Comparison of ENCODE assay signal across 8 cellular contexts in the genomic region with DNA sequence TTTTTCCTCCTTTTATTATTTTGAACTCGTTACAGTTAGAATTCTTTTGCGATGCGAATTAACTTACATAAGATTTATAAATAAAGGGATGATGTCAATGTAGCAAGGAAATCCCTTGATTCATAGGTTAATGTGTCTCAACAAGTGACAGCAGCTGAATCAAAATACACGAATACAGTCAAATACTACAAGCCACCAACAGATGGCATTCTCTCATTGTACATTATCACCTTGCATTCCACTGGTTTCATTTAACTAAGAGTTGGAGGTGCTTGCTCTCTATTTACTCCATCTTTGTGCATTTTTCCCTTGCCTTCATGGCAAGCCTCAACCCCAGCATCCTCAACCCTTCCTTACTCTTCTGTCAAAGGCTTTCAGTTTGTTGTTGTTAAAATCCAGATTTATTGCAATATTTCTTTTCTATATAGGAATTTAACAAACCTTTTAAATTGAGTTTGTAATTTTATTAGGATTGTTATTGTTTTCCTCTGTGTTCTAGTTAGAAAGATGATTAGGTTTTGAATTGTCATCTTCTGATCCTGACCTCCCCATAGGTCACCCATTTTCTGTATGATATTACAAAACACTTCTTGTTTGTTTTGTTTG.
DNase-seq lines count a peak whose midpoint lies in the region; ATAC-seq, FAIRE-seq and TF ChIP-seq lines count a peak whose summit lies in the region.

No MANE protein-coding gene starts in this region.

- FAIRE-seq in K562 (lab: Jason Lieb, UNC) (peak; percentile 93), urothelium cell line (lab: Jason Lieb, UNC) (peak; percentile 93)

- H3K4me2 ChIP-seq in K562 (ENCODE audit: insufficient read depth, low read length), result no peak overlapping the region

- POLR2A ChIA-PET in K562 (lab: Yijun Ruan, JAX), result interaction anchor here (0.7 kb wide), 1 partner anchor 15 kb away, joined by 4 read pairs; no protein-coding TSS in a partner anchor

- no TSS peak for BruUV-seq in K562 (replicated peaks; lab: Mats Ljungman, UMichigan)

- no peak for TF ChIP-seq POLR2A in K562 (conservative IDR thresholded peaks at IDR 0.05)

- 0% methylated on average over 4 of the region's 4 CpGs for WGBS in K562 (ENCODE audit: insufficient coverage, low coverage, missing lambda C conversion rate)

- peak; percentile 85 for ATAC-seq in GM19455 (IDR thresholded peaks at IDR 0.05; ENCODE audit: unreplicated experiment)
- peak; percentile 97 for ATAC-seq in HG03378 (IDR thresholded peaks at IDR 0.05; ENCODE audit: unreplicated experiment)
- ATAC-seq in K562, result peak; percentile 91

- no peaks in the 10 kb centered on the region for H3K9me1 ChIP-seq in K562 (ENCODE audit: control insufficient read depth, insufficient read depth, low read length)

- H3K27me3 ChIP-seq in K562 (ENCODE audit: control insufficient read depth in 2 of 2, insufficient read depth in 2 of 2, low read length in 2 of 2), result no peaks in the 10 kb centered on the region

- no peaks in the 10 kb centered on the region for H4K20me1 ChIP-seq in K562 (replicated peaks; ENCODE audit: control insufficient read depth, insufficient read depth, low read length)

- no peaks in the 10 kb centered on the region for H3K9me3 ChIP-seq in K562 (replicated peaks; ENCODE audit: control insufficient read depth, insufficient read depth, low read depth, low read length)

- no peak for TF ChIP-seq EP300 in K562 (IDR thresholded peaks at IDR 0.05; ENCODE audit: low read length)

- H2AFZ ChIP-seq in K562 (ENCODE audit: low read depth, low read length), result no peak overlapping the region

- intact Hi-C loops in K562 (cut with micrococcal nuclease), result loop anchor here (1.0 to 10.0 kb wide), 4 partner anchors 89 to 367 kb away; no protein-coding TSS in a partner anchor

- DNase-seq in EH (ENCODE audit: low read depth) (peak; percentile 55), NCI-H446 treated with DMSO at 0.1 percent for 48 hours (lab: John Stamatoyannopoulos, UW) (peak; percentile 38), K562 (ENCODE audit: extremely low read depth in 1 of 4, low spot score in 3 of 4) (peak in 2 of 4 experiments; percentile 32 to 52), kidney tubule cell (ENCODE audit: low spot score) (peak; percentile 81), urothelium cell line (ENCODE audit: low spot score) (peak; percentile 59)
- DNase-seq in activated CD8-positive, alpha-beta memory T cell treated with anti-CD3 and anti-CD28 coated beads, Interleukin-2, amount 50 U/mL, for 48 hours, result no peak

- no peaks in the 10 kb centered on the region for H3K79me2 ChIP-seq in K562 (ENCODE audit: control insufficient read depth, insufficient read depth, low read length)

- in situ Hi-C loops in K562 (cut with MboI), result loop anchor here (25.0 kb wide), 1 partner anchor 314 kb away; no protein-coding TSS in a partner anchor

- no peak overlapping the region for H3K9ac ChIP-seq in K562 (ENCODE audit: insufficient read depth in 1 of 2, low read depth in 2 of 2, low read length in 2 of 2)

- TF ChIP-seq RAD21 in K562 (CRISPR knock-in tag; conservative IDR thresholded peaks at IDR 0.05 in 1 of 2, IDR thresholded peaks at IDR 0.05 in 1 of 2), result peak; percentile 81 to 92

- no peaks in the 10 kb centered on the region for H3K4me1 ChIP-seq in K562 (replicated peaks in 1 of 2; ENCODE audit: control insufficient read depth in 2 of 2, insufficient read depth in 2 of 2, low read length in 2 of 2)

- CTCF ChIA-PET in K562 (lab: Yijun Ruan, JAX; ENCODE audit: low intra/inter-chr PET ratio), result interaction anchor here (0.6 to 2.6 kb wide), 4 partner anchors 88 to 836 kb away, joined by 3 to 25 read pairs (median 6); no protein-coding TSS in a partner anchor

- no peak overlapping the region for H3K27ac ChIP-seq in K562 (ENCODE audit: extremely low read depth, low read depth, low read length)

- H3K36me3 ChIP-seq in K562 (ENCODE audit: control insufficient read depth, insufficient read depth, low read length), result no peaks in the 10 kb centered on the region

- TF ChIP-seq CTCF in K562 (IDR thresholded peaks at IDR 0.05 in 2 of 3, conservative IDR thresholded peaks at IDR 0.05 in 1 of 3; ENCODE audit: insufficient read depth in 2 of 3, low read depth in 1 of 3, low read length in 3 of 3), result peak; percentile 52 to 79 (median 58); a peak in 5 of 6 replicates

- no peak overlapping the region for H3K4me3 ChIP-seq in K562

TF ChIP-seq in K562, 482 proteins besides CTCF, POLR2A, EP300 and RAD21 (continues in another document):
- TF ChIP-seq IRF2 (CRISPR knock-in tag; IDR thresholded peaks at IDR 0.05) (no peak), KAT2B (IDR thresholded peaks at IDR 0.05; ENCODE audit: low read depth, low read length) (no peak), HIVEP1 (CRISPR knock-in tag; IDR thresholded peaks at IDR 0.05) (no peak), ZNF644 (tag; IDR thresholded peaks at IDR 0.05; ENCODE audit: low read depth) (no peak), COPS2 (conservative IDR thresholded peaks at IDR 0.05) (no peak), ZNF699 (CRISPR knock-in tag; IDR thresholded peaks at IDR 0.05; ENCODE audit: insufficient replicate concordance) (no peak), TEAD2 (tag; IDR thresholded peaks at IDR 0.05) (peak; percentile 74; the same call in 1 of the 2 replicates), SMC3 (conservative IDR thresholded peaks at IDR 0.05; ENCODE audit: insufficient read depth, low read depth, low read length) (peak; percentile 67), DNMT1 (IDR thresholded peaks at IDR 0.05) (no peak)
- TF ChIP-seq, protein P1, sequence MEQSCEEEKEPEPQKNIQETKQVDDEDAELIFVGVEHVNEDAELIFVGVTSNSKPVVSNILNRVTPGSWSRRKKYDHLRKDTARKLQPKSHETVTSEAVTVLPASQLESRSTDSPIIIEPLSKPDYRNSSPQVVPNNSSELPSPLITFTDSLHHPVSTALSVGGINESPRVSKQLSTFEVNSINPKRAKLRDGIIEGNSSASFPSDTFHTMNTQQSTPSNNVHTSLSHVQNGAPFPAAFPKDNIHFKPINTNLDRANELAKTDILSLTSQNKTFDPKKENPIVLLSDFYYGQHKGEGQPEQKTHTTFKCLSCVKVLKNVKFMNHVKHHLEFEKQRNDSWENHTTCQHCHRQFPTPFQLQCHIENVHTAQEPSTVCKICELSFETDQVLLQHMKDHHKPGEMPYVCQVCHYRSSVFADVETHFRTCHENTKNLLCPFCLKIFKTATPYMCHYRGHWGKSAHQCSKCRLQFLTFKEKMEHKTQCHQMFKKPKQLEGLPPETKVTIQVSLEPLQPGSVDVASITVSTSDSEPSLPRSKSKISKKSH (CRISPR knock-in tag; IDR thresholded peaks at IDR 0.05), result no peak
- TF ChIP-seq, protein P2, sequence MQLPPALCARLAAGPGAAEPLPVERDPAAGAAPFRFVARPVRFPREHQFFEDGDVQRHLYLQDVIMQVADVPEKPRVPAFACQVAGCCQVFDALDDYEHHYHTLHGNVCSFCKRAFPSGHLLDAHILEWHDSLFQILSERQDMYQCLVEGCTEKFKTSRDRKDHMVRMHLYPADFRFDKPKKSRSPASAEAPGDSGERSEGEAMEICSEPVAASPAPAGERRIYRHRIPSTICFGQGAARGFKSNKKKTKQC (CRISPR knock-in tag; IDR thresholded peaks at IDR 0.05), result no peak
- TF ChIP-seq, protein P3, sequence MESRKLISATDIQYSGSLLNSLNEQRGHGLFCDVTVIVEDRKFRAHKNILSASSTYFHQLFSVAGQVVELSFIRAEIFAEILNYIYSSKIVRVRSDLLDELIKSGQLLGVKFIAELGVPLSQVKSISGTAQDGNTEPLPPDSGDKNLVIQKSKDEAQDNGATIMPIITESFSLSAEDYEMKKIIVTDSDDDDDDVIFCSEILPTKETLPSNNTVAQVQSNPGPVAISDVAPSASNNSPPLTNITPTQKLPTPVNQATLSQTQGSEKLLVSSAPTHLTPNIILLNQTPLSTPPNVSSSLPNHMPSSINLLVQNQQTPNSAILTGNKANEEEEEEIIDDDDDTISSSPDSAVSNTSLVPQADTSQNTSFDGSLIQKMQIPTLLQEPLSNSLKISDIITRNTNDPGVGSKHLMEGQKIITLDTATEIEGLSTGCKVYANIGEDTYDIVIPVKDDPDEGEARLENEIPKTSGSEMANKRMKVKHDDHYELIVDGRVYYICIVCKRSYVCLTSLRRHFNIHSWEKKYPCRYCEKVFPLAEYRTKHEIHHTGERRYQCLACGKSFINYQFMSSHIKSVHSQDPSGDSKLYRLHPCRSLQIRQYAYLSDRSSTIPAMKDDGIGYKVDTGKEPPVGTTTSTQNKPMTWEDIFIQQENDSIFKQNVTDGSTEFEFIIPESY (CRISPR knock-in tag; IDR thresholded peaks at IDR 0.05), result no peak
- TF ChIP-seq, protein P4, sequence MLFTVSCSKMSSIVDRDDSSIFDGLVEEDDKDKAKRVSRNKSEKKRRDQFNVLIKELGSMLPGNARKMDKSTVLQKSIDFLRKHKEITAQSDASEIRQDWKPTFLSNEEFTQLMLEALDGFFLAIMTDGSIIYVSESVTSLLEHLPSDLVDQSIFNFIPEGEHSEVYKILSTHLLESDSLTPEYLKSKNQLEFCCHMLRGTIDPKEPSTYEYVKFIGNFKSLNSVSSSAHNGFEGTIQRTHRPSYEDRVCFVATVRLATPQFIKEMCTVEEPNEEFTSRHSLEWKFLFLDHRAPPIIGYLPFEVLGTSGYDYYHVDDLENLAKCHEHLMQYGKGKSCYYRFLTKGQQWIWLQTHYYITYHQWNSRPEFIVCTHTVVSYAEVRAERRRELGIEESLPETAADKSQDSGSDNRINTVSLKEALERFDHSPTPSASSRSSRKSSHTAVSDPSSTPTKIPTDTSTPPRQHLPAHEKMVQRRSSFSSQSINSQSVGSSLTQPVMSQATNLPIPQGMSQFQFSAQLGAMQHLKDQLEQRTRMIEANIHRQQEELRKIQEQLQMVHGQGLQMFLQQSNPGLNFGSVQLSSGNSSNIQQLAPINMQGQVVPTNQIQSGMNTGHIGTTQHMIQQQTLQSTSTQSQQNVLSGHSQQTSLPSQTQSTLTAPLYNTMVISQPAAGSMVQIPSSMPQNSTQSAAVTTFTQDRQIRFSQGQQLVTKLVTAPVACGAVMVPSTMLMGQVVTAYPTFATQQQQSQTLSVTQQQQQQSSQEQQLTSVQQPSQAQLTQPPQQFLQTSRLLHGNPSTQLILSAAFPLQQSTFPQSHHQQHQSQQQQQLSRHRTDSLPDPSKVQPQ (CRISPR knock-in tag; IDR thresholded peaks at IDR 0.05; ENCODE audit: borderline replicate concordance), result no peak
- TF ChIP-seq, protein P5, sequence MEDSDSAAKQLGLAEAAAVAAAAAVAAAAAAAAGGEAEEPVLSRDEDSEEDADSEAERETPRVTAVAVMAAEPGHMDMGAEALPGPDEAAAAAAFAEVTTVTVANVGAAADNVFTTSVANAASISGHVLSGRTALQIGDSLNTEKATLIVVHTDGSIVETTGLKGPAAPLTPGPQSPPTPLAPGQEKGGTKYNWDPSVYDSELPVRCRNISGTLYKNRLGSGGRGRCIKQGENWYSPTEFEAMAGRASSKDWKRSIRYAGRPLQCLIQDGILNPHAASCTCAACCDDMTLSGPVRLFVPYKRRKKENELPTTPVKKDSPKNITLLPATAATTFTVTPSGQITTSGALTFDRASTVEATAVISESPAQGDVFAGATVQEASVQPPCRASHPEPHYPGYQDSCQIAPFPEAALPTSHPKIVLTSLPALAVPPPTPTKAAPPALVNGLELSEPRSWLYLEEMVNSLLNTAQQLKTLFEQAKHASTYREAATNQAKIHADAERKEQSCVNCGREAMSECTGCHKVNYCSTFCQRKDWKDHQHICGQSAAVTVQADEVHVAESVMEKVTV (CRISPR knock-in tag; IDR thresholded peaks at IDR 0.05), result peak; percentile 82
